ENCODE assay signal across 31 cellular contexts in genomic region chr14:34299360-34299759, GRCh38.
"Had no signal": no experiment of that assay in that cellular context is flagged by ENCODE, and none has a peak within 500 bp of the region (broad histone marks: within the 10 kb centered on the region; RNA-seq: fewer than 3 reads in every experiment).

No MANE protein-coding gene starts in this region.

- H3K4me2 ChIP-seq: hepatocyte, neural progenitor cell, smooth muscle cell had no signal

- H3K9me3 ChIP-seq: esophagus muscularis mucosa, gastroesophageal sphincter, heart left ventricle, lower lobe of right lung, mucosa of descending colon, testis, tibial artery had no signal

- H3K4me3 ChIP-seq: dorsolateral prefrontal cortex, esophagus muscularis mucosa, gastroesophageal sphincter, heart left ventricle, hepatocyte, lower lobe of right lung, mucosa of descending colon, neural progenitor cell, smooth muscle cell, testis, tibial artery had no signal

- H2AFZ ChIP-seq: hepatocyte, neural progenitor cell, parathyroid adenoma had no signal

- H3K4me3 Mint-ChIP-seq: memory B cell; mesothelial cell of epicardium; naive B cell; natural killer cell treated with Interleukin-12 subunit alpha and Interleukin-12 subunit beta and Interleukin-15 and Interleukin-18, amount 100 ng/mL, for 72 hours; neural progenitor cell; stimulated activated memory B cell treated with anti-CD40 and anti-IgM and Interleukin-4, amounts not matched to agents 10 μg/mL and 1 μg/mL and 100 μg/mL, for 72 hours; type B pancreatic cell had no signal

- H3K36me3 Mint-ChIP-seq: memory B cell; mesothelial cell of epicardium; naive B cell; natural killer cell treated with Interleukin-12 subunit alpha and Interleukin-12 subunit beta and Interleukin-15 and Interleukin-18, amount 100 ng/mL, for 72 hours; neural progenitor cell; stimulated activated memory B cell treated with anti-CD40 and anti-IgM and Interleukin-4, amounts not matched to agents 10 μg/mL and 1 μg/mL and 100 μg/mL, for 72 hours; type B pancreatic cell had no signal

- H3K4me1 ChIP-seq: heart left ventricle, lower lobe of right lung, parathyroid adenoma, testis, tibial artery had no signal

- H3K27me3 Mint-ChIP-seq: progenitor cell of endocrine pancreas, type B pancreatic cell had no signal

- H3K27ac Mint-ChIP-seq: memory B cell; mesothelial cell of epicardium; naive B cell; natural killer cell treated with Interleukin-12 subunit alpha and Interleukin-12 subunit beta and Interleukin-15 and Interleukin-18, amount 100 ng/mL, for 72 hours; neural progenitor cell; progenitor cell of endocrine pancreas; stimulated activated memory B cell treated with anti-CD40 and anti-IgM and Interleukin-4, amounts not matched to agents 10 μg/mL and 1 μg/mL and 100 μg/mL, for 72 hours; type B pancreatic cell had no signal

- H3K36me3 ChIP-seq: esophagus muscularis mucosa, gastroesophageal sphincter, heart left ventricle, lower lobe of right lung, neural progenitor cell, tibial artery had no signal

- H3K9ac ChIP-seq: neural progenitor cell, parathyroid adenoma had no signal

- H3K27ac ChIP-seq: dorsolateral prefrontal cortex, esophagus muscularis mucosa, foreskin keratinocyte, gastroesophageal sphincter, heart left ventricle, hepatocyte, lower lobe of right lung, neural progenitor cell, parathyroid adenoma, testis, tibial artery had no signal

- FAIRE-seq: colon, endothelial cell of umbilical vein, keratinocyte had no signal

- H3K27me3 ChIP-seq: dorsolateral prefrontal cortex, esophagus muscularis mucosa, gastroesophageal sphincter, heart left ventricle, hepatocyte, neural progenitor cell, testis, tibial artery had no signal

- H3K79me2 ChIP-seq: hepatocyte, parathyroid adenoma had no signal

- H3K4me1 Mint-ChIP-seq: memory B cell; mesothelial cell of epicardium; naive B cell; stimulated activated memory B cell treated with anti-CD40 and anti-IgM and Interleukin-4, amounts not matched to agents 10 μg/mL and 1 μg/mL and 100 μg/mL, for 72 hours had no signal

- DNase-seq: dorsolateral prefrontal cortex; effector CD8-positive, alpha-beta T cell; foreskin keratinocyte; heart left ventricle; left ventricle myocardium superior; lower lobe of right lung; mucosa of descending colon; naive B cell; stimulated activated CD4-positive, alpha-beta T cell treated with anti-CD3 and anti-CD28 coated beads, Interleukin-12 subunit alpha, Interleukin-12 subunit beta, amount 100 ng/mL, for 4 hours; stimulated activated CD4-positive, alpha-beta T cell treated with anti-CD3 and anti-CD28 coated beads, Interleukin-2, amount 100 ng/mL, for 24 hours; stimulated activated CD4-positive, alpha-beta T cell treated with anti-CD3 and anti-CD28 coated beads, Interleukin-4, amount 100 ng/mL, for 24 hours; stimulated activated naive CD8-positive, alpha-beta T cell treated with anti-CD3 and anti-CD28 coated beads, Interleukin-15, Interleukin-2, amounts not matched to agents 100 U/mL and 50 U/mL, for 24 hours; substantia nigra; testis; tibial artery had no signal

- H3K9me3 Mint-ChIP-seq: natural killer cell treated with Interleukin-12 subunit alpha and Interleukin-12 subunit beta and Interleukin-15 and Interleukin-18, amount 100 ng/mL, for 72 hours; type B pancreatic cell had no signal

- ATAC-seq: foreskin keratinocyte; gastroesophageal sphincter; heart left ventricle; left ventricle myocardium superior; lower lobe of right lung; mucosa of descending colon; natural killer cell treated with Interleukin-12 subunit alpha and Interleukin-12 subunit beta and Interleukin-15 and Interleukin-18, amount 100 ng/mL, for 72 hours; sciatic nerve; stimulated activated memory B cell treated with anti-CD40 and anti-IgM and Interleukin-4, amounts not matched to agents 10 μg/mL and 1 μg/mL and 100 μg/mL, for 72 hours; stimulated activated naive CD8-positive, alpha-beta T cell treated with anti-CD3 and anti-CD28 coated beads, Interleukin-15, Interleukin-2, amounts not matched to agents 100 U/mL and 50 U/mL, for 24 hours had no signal
